3 cellular contexts compared by ENCODE assay signal in genomic region chr6:128500017-128500416, GRCh38.
A peak's percentile ranks its signal among the peaks of the same experiment; 100 is the strongest.
TF ChIP-seq lines count a peak whose summit lies in the region.

No MANE protein-coding gene starts in this region.

TF ChIP-seq in A549, 52 proteins besides CTCF, POLR2A, EP300 and RAD21:
- TF ChIP-seq PHF8 (IDR thresholded peaks at IDR 0.05; ENCODE audit: borderline replicate concordance, low read depth) (no peak), FOSL2 (IDR thresholded peaks at IDR 0.05) (no peak), FOSL2 (CRISPR knock-in tag; IDR thresholded peaks at IDR 0.05) (peak; percentile 27; the same call in 1 of the 2 replicates)

TF ChIP-seq in IMR-90, 13 proteins besides CTCF, POLR2A, EP300 and RAD21:
- no peak for TF ChIP-seq CEBPB (IDR thresholded peaks at IDR 0.05; ENCODE audit: low read depth, low read length)
- no peak for TF ChIP-seq NFE2L2 (IDR thresholded peaks at IDR 0.05; ENCODE audit: low read depth, low read length)
- no peak for TF ChIP-seq RCOR1 (IDR thresholded peaks at IDR 0.05; ENCODE audit: insufficient replicate concordance, low read length)
- no peak for TF ChIP-seq MAZ (IDR thresholded peaks at IDR 0.05; ENCODE audit: borderline replicate concordance, low read depth, low read length)
- no peak for TF ChIP-seq FOS (IDR thresholded peaks at IDR 0.05; ENCODE audit: low read depth, low read length)
- TF ChIP-seq BHLHE40 (IDR thresholded peaks at IDR 0.05; ENCODE audit: low read depth, low read length), result no peak
- no peak for TF ChIP-seq RFX5 (IDR thresholded peaks at IDR 0.05; ENCODE audit: low read depth, low read length)
- no peak for TF ChIP-seq MAFK (IDR thresholded peaks at IDR 0.05; ENCODE audit: low read depth, low read length)
- no peak for TF ChIP-seq MXI1 (IDR thresholded peaks at IDR 0.05; ENCODE audit: borderline replicate concordance, low read depth, low read length)
- TF ChIP-seq SMC3 (IDR thresholded peaks at IDR 0.05; ENCODE audit: low read depth, low read length), result no peak
- no peak for TF ChIP-seq CHD1 (IDR thresholded peaks at IDR 0.05; ENCODE audit: low read depth, low read length)
- no peak for TF ChIP-seq USF2 (IDR thresholded peaks at IDR 0.05; ENCODE audit: low read depth, low read length)
- TF ChIP-seq ELK1 (IDR thresholded peaks at IDR 0.05; ENCODE audit: borderline replicate concordance, low read depth, low read length), result no peak

TF ChIP-seq in HepG2, 621 proteins besides CTCF, POLR2A, EP300 and RAD21 (continues in another document):
- TF ChIP-seq CREB1 (IDR thresholded peaks at IDR 0.05), result no peak
- TF ChIP-seq CREB1 (CRISPR knock-in tag; IDR thresholded peaks at IDR 0.05), result 0 out of 2 replicates have a peak, but pooled peaks have one; percentile 27
- no peak for TF ChIP-seq HNRNPH1 (optimal IDR thresholded peaks at IDR 0.05; ENCODE audit: low read depth, low read length)
- TF ChIP-seq THAP9 (CRISPR knock-in tag; IDR thresholded peaks at IDR 0.05; ENCODE audit: borderline replicate concordance), result no peak
- TF ChIP-seq ZNF567 (CRISPR knock-in tag; IDR thresholded peaks at IDR 0.05; ENCODE audit: borderline replicate concordance), result no peak
- peak; percentile 40; the same call in 1 of the 2 replicates for TF ChIP-seq FOXK1 (CRISPR knock-in tag; IDR thresholded peaks at IDR 0.05; ENCODE audit: borderline replicate concordance, low read depth)
- TF ChIP-seq KDM1A (CRISPR knock-in tag; IDR thresholded peaks at IDR 0.05), result no peak
- TF ChIP-seq ZNF431 (CRISPR knock-in tag; IDR thresholded peaks at IDR 0.05; ENCODE audit: borderline replicate concordance, low read depth), result no peak
- TF ChIP-seq MED8 (CRISPR knock-in tag; IDR thresholded peaks at IDR 0.05; ENCODE audit: insufficient replicate concordance), result no peak
- TF ChIP-seq SSRP1 (CRISPR knock-in tag; IDR thresholded peaks at IDR 0.05), result 0 out of 2 replicates have a peak, but pooled peaks have one; percentile 49
- no peak for TF ChIP-seq HNRNPUL1 (IDR thresholded peaks at IDR 0.05; ENCODE audit: low read depth, low read length)
- TF ChIP-seq ZSCAN5A (CRISPR knock-in tag; IDR thresholded peaks at IDR 0.05; ENCODE audit: borderline replicate concordance), result no peak
- no peak for TF ChIP-seq ZNF891 (CRISPR knock-in tag; IDR thresholded peaks at IDR 0.05)
- TF ChIP-seq MYNN (CRISPR knock-in tag; IDR thresholded peaks at IDR 0.05; ENCODE audit: low read depth), result no peak
- no peak for TF ChIP-seq HOXA7 (CRISPR knock-in tag; IDR thresholded peaks at IDR 0.05)
- TF ChIP-seq ZMAT3 (CRISPR knock-in tag; conservative IDR thresholded peaks at IDR 0.05), result peak; percentile 41; the same call in 1 of the 2 replicates
- TF ChIP-seq ZFP37 (CRISPR knock-in tag; IDR thresholded peaks at IDR 0.05; ENCODE audit: borderline replicate concordance), result no peak
- TF ChIP-seq ATF4 (CRISPR knock-in tag; IDR thresholded peaks at IDR 0.05), result peak in 1 of 2 experiments; percentile 61; a peak in 2 of 4 replicates
- TF ChIP-seq FOXA1 (IDR thresholded peaks at IDR 0.05), result no peak
- TF ChIP-seq FOXA1 (CRISPR knock-in tag; IDR thresholded peaks at IDR 0.05), result no peak
- TF ChIP-seq CENPT (CRISPR knock-in tag; IDR thresholded peaks at IDR 0.05; ENCODE audit: low read depth), result no peak
- no peak for TF ChIP-seq ZIK1 (CRISPR knock-in tag; IDR thresholded peaks at IDR 0.05; ENCODE audit: borderline replicate concordance, low read depth)
- TF ChIP-seq ZNF256 (CRISPR knock-in tag; conservative IDR thresholded peaks at IDR 0.05), result no peak
- no peak for TF ChIP-seq MEIS2 (CRISPR knock-in tag; IDR thresholded peaks at IDR 0.05)
- TF ChIP-seq RFXANK (CRISPR knock-in tag; IDR thresholded peaks at IDR 0.05), result no peak
- TF ChIP-seq ZBTB43 (CRISPR knock-in tag; conservative IDR thresholded peaks at IDR 0.05), result no peak
- no peak for TF ChIP-seq ESRRA (CRISPR knock-in tag; IDR thresholded peaks at IDR 0.05; ENCODE audit: low read depth)
- peak; percentile 13; the same call in 1 of the 2 replicates for TF ChIP-seq ARID5B (CRISPR knock-in tag; IDR thresholded peaks at IDR 0.05)
- TF ChIP-seq ZNF598 (CRISPR knock-in tag; IDR thresholded peaks at IDR 0.05; ENCODE audit: borderline replicate concordance), result no peak
- no peak for TF ChIP-seq SOX13 (IDR thresholded peaks at IDR 0.05)
- peak in 1 of 2 experiments; percentile 26; a peak in 1 of 4 replicates for TF ChIP-seq SOX13 (CRISPR knock-in tag; conservative IDR thresholded peaks at IDR 0.05 in 1 of 2, IDR thresholded peaks at IDR 0.05 in 1 of 2)
- no peak for TF ChIP-seq ATF7 (IDR thresholded peaks at IDR 0.05)
- no peak for TF ChIP-seq ATF7 (CRISPR knock-in tag; IDR thresholded peaks at IDR 0.05)
- 0 out of 2 replicates have a peak, but pooled peaks have one; percentile 38 for TF ChIP-seq HOXA5 (CRISPR knock-in tag; IDR thresholded peaks at IDR 0.05)
- TF ChIP-seq CCAR2 (optimal IDR thresholded peaks at IDR 0.05; ENCODE audit: low read depth, low read length), result no peak
- TF ChIP-seq ZNF18 (CRISPR knock-in tag; IDR thresholded peaks at IDR 0.05; ENCODE audit: insufficient replicate concordance), result no peak
- no peak for TF ChIP-seq SP2 (CRISPR knock-in tag; IDR thresholded peaks at IDR 0.05)
- TF ChIP-seq PAWR (CRISPR knock-in tag; IDR thresholded peaks at IDR 0.05; ENCODE audit: borderline replicate concordance), result no peak
- TF ChIP-seq HOMEZ (CRISPR knock-in tag; IDR thresholded peaks at IDR 0.05; ENCODE audit: low read depth), result no peak
- no peak for TF ChIP-seq ZNF136 (CRISPR knock-in tag; IDR thresholded peaks at IDR 0.05; ENCODE audit: low read depth)
- no peak for TF ChIP-seq ZGPAT (CRISPR knock-in tag; IDR thresholded peaks at IDR 0.05)
- TF ChIP-seq YEATS2 (CRISPR knock-in tag; IDR thresholded peaks at IDR 0.05; ENCODE audit: borderline replicate concordance), result no peak
- no peak for TF ChIP-seq ZNF530 (CRISPR knock-in tag; IDR thresholded peaks at IDR 0.05; ENCODE audit: low read depth)
- no peak for TF ChIP-seq ASH2L (IDR thresholded peaks at IDR 0.05; ENCODE audit: insufficient read length, low read depth, low read length)
- TF ChIP-seq ZNF337 (CRISPR knock-in tag; IDR thresholded peaks at IDR 0.05; ENCODE audit: borderline replicate concordance, low read depth), result no peak
- peak; percentile 36 for TF ChIP-seq SAP130 (CRISPR knock-in tag; IDR thresholded peaks at IDR 0.05; ENCODE audit: low read depth)
- TF ChIP-seq MAFG (CRISPR knock-in tag; IDR thresholded peaks at IDR 0.05), result no peak
- TF ChIP-seq NFKB2 (CRISPR knock-in tag; IDR thresholded peaks at IDR 0.05; ENCODE audit: borderline replicate concordance), result no peak
